8 cellular contexts compared by ENCODE assay signal in the genomic region with DNA sequence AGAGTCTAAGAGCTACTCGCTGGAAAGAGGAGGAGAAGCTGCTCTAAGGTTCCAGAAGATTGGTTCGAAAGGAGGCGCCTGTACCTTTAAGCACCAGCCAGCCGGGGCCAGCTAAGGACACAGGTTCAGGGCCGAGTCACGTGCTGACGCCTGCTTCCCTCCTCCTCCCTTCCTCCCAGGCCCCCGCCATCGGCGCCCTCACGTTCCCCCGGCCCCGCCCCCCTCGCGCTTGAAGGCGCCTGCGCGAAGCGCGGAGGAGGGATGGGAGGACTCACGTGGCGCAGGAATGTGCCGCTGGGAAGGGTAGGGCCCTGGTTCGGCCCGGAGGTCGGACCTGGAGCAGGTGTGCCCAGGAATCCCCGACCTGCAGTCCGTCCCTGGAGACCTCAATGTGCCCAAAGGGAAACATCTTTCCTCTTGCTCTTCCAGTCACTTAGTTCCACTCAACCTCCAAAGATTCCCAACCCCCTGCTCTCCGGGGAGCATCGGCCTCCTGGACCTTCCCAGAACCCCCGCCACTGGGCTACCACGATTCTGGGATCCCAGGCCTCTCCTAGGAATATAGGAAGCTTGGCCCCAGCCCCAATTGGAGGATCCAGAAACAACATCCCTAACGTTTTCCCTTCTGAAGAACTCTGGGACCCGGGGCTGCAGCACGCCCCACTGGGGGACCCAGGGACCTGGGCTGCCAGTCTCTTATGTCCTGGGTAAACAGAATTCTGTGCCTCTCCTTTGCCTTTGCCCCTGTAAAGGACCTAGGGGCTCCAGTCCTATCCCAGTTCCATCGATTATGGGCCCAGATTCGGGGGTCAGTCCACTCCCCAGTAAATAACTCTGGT. TPM values are rescaled to one million over a fixed set of nuclear protein-coding genes. Genes with fewer than 3 reads are reported as not detected.
DNase-seq lines count a peak whose midpoint lies in the region; ATAC-seq, FAIRE-seq and TF ChIP-seq lines count a peak whose summit lies in the region.

No MANE protein-coding gene starts in this region.

- TF ChIP-seq POLR2A in adrenal gland (IDR thresholded peaks at IDR 0.05) (peak; percentile 25 to 91), heart left ventricle (IDR thresholded peaks at IDR 0.05) (peak in 1 of 2 donors; percentile 39), transverse colon (IDR thresholded peaks at IDR 0.05) (peak; percentile 72)

- WGBS in adrenal gland, 4 donors, result 3 to 8% (median 5%) methylated on average over 13 to 37 of the region's 37 CpGs
- 5 to 7% (median 6%) methylated on average over 28 to 37 of the region's 37 CpGs for WGBS in heart left ventricle, 4 donors
- WGBS in transverse colon (ENCODE audit: low coverage in 1 of 2), 2 donors, result 0 to 1% methylated on average over 2 to 33 of the region's 37 CpGs

- CTCF ChIA-PET in HEK293T (lab: Yijun Ruan, JAX), result interaction anchor here (0.7 to 1.8 kb wide), 2 partner anchors 40 to 46 kb away, joined by 4 read pairs; no protein-coding TSS in a partner anchor

- TF ChIP-seq CTCF in D721Med (IDR thresholded peaks at IDR 0.05; ENCODE audit: insufficient read depth, missing control alignments) (no peak), adrenal gland (IDR thresholded peaks at IDR 0.05) (no peak), heart left ventricle (IDR thresholded peaks at IDR 0.05) (no peak), transverse colon (IDR thresholded peaks at IDR 0.05) (no peak)

- H3K4me1 ChIP-seq in adrenal gland (replicated peaks in 1 of 2) (peaks cover 45 to 71% of the 10 kb centered on the region in 2 donors), heart left ventricle (peaks cover 20 to 80% (median 60%) of the 10 kb centered on the region in 12 donors), transverse colon (peaks cover 41 to 77% (median 62%) of the 10 kb centered on the region in 4 donors)

- intact Hi-C loops in adrenal gland (cut with DNase I), result no loop called here
- intact Hi-C loops in heart left ventricle (cut with DNase I), result loop anchor here in 1 of 10 donors (5.0 kb wide), 1 partner anchor 338 kb away; no protein-coding TSS in a partner anchor
- intact Hi-C loops in posterior cingulate gyrus (cut with DNase I), result no loop called here
- intact Hi-C loops in transverse colon (cut with DNase I; ENCODE audit: low total_unique reads), result no loop called here

- H3K27ac ChIP-seq in adrenal gland (peak overlapping the region; percentile 93 to 98 (median 95)), heart left ventricle (peak overlapping the region; percentile 62 to 100 (median 96)), transverse colon (peak overlapping the region; percentile 94 to 98 (median 97))

- peaks cover 0 to 7% of the 10 kb centered on the region in 2 donors for H3K36me3 ChIP-seq in adrenal gland (replicated peaks in 1 of 2)
- peaks cover 0 to 40% (median 3%) of the 10 kb centered on the region in 9 donors for H3K36me3 ChIP-seq in heart left ventricle
- no peaks in the 10 kb centered on the region for H3K36me3 ChIP-seq in transverse colon

- H3K4me3 ChIP-seq in adrenal gland (peak overlapping the region in 2 of 4 donors; percentile 45 to 70), heart left ventricle (peak overlapping the region in 11 of 12 donors; percentile 58 to 93 (median 80)), transverse colon (peak overlapping the region; percentile 5 to 85 (median 40))

- no peak for FAIRE-seq in D721Med (lab: Jason Lieb, UNC)

- H3K27me3 ChIP-seq in adrenal gland (no peaks in the 10 kb centered on the region), heart left ventricle (no peaks in the 10 kb centered on the region), transverse colon (no peaks in the 10 kb centered on the region)

- H3K9me3 ChIP-seq in adrenal gland (replicated peaks in 1 of 3) (no peaks in the 10 kb centered on the region), heart left ventricle (no peaks in the 10 kb centered on the region), transverse colon (no peaks in the 10 kb centered on the region)

- peak; percentile 32 for TF ChIP-seq EP300 in transverse colon (IDR thresholded peaks at IDR 0.05; ENCODE audit: low read depth)

- DNase-seq in D721Med (ENCODE audit: insufficient read length, low spot score) (peak; percentile 80), HEK293T (ENCODE audit: extremely low spot score) (peak; percentile 80), NCI-H146 treated with DMSO at 0.1 percent for 48 hours (lab: John Stamatoyannopoulos, UW; ENCODE audit: unreplicated experiment) (peak; percentile 91), T-helper 1 cell (peak; percentile 83 to 94 (median 86)), adrenal gland (peak; percentile 97 to 100 (median 98)), heart left ventricle (peak; percentile 97 to 98 (median 98)), posterior cingulate gyrus (peak; percentile 87 to 99 (median 93)), transverse colon (peak; percentile 98)

- in situ Hi-C loops in transverse colon (cut with MboI; ENCODE audit: low pct_ligation_motif_present in 1 of 4, low pct_unique_long_range_greater_than_20kb in 1 of 4, low sequenced_read_pairs in 3 of 4), result no loop called here

- peak; percentile 43 to 58 (median 56) for ATAC-seq in heart left ventricle

- POLR2A ChIA-PET in HEK293T (lab: Yijun Ruan, JAX), result interaction anchor here (0.5 to 6.7 kb wide), 5 partner anchors 10 to 86 kb away, joined by 3 to 88 read pairs (median 9); a partner anchor contains a TSS

TF ChIP-seq in HEK293T, 16 proteins besides CTCF, POLR2A, EP300 and RAD21:
- TF ChIP-seq, protein P1, sequence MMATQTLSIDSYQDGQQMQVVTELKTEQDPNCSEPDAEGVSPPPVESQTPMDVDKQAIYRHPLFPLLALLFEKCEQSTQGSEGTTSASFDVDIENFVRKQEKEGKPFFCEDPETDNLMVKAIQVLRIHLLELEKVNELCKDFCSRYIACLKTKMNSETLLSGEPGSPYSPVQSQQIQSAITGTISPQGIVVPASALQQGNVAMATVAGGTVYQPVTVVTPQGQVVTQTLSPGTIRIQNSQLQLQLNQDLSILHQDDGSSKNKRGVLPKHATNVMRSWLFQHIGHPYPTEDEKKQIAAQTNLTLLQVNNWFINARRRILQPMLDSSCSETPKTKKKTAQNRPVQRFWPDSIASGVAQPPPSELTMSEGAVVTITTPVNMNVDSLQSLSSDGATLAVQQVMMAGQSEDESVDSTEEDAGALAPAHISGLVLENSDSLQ (IDR thresholded peaks at IDR 0.05), result no peak
- TF ChIP-seq L3MBTL2 (conservative IDR thresholded peaks at IDR 0.05), result peak; percentile 51

RNA-seq across cellular contexts. Expression of a gene that starts 2.5 kb away (rescaled TPM):
- total RNA-seq in adrenal gland, result 10 to 100 TPM; 30.1 to 78.3 (median 56.8) TPM
- 10 to 100 TPM; 11.5 to 80.6 (median 57.9) TPM for polyA plus RNA-seq in adrenal gland
- total RNA-seq in heart left ventricle, result 10 to 100 TPM in 5 of 9 donors, 1 to 10 TPM in 4; 1.4 to 34.2 (median 12.5) TPM
- polyA plus RNA-seq in heart left ventricle, result 10 to 100 TPM in 1 of 2 donors, 1 to 10 TPM in 1; 3.9 to 11.6 TPM
- total RNA-seq in transverse colon, result 10 to 100 TPM in 3 of 4 donors, 1 to 10 TPM in 1; 8.7 to 13.8 (median 11.6) TPM

RNA-seq across cellular contexts. Expression of a gene that starts 11.3 kb away (rescaled TPM):
- 10 to 100 TPM in 7 of 8 donors, 1 to 10 TPM in 1; 6.0 to 44.2 (median 23.7) TPM for total RNA-seq in adrenal gland
- 100 to 1,000 TPM in 1 of 3 donors, 10 to 100 TPM in 2; 17.7 to 125 (median 50.4) TPM for polyA plus RNA-seq in adrenal gland
- total RNA-seq in heart left ventricle, result 10 to 100 TPM in 1 of 9 donors, 1 to 10 TPM in 8; 2.2 to 14.6 (median 5.8) TPM
- 10 to 100 TPM in 1 of 2 donors, 1 to 10 TPM in 1; 3.4 to 14.8 TPM for polyA plus RNA-seq in heart left ventricle
- 1 to 10 TPM in 2 of 4 donors, not detected in 2; 1.4 to 2.5 TPM for total RNA-seq in transverse colon

RNA-seq across cellular contexts. Expression of a gene that starts 15.3 kb away (rescaled TPM):
- 10 to 100 TPM; 11.7 to 27.9 (median 18.5) TPM for total RNA-seq in adrenal gland
- 10 to 100 TPM in 2 of 3 donors, 1 to 10 TPM in 1; 4.3 to 29.9 (median 12.6) TPM for polyA plus RNA-seq in adrenal gland
- total RNA-seq in heart left ventricle, result 10 to 100 TPM in 2 of 9 donors, 1 to 10 TPM in 7; 5.6 to 13.1 (median 8.6) TPM
- polyA plus RNA-seq in heart left ventricle, result 10 to 100 TPM; 10.3 to 11.0 TPM
- total RNA-seq in transverse colon, result 100 to 1,000 TPM in 1 of 4 donors, 10 to 100 TPM in 3; 41.8 to 185 (median 68.7) TPM

RNA-seq across cellular contexts. Expression of a gene that starts 15.7 kb away (rescaled TPM):
- 1,000 to 10,000 TPM; 1,183 to 3,315 (median 1,866) TPM for total RNA-seq in adrenal gland
- 1,000 to 10,000 TPM in 2 of 3 donors, 100 to 1,000 TPM in 1; 575 to 5,137 (median 3,671) TPM for polyA plus RNA-seq in adrenal gland
- 100 to 1,000 TPM; 470 to 877 (median 692) TPM for total RNA-seq in heart left ventricle
- polyA plus RNA-seq in heart left ventricle, result 1,000 to 10,000 TPM; 1,040 to 1,773 TPM
- total RNA-seq in transverse colon, result 1,000 to 10,000 TPM; 1,394 to 2,260 (median 1,686) TPM

RNA-seq across cellular contexts. Expression of a gene that starts 19.8 kb away (rescaled TPM):
- total RNA-seq in adrenal gland (under 1 TPM in 1 of 8 donors, not detected in 7; 0.75 TPM), heart left ventricle (not detected), transverse colon (100 to 1,000 TPM in 3 of 4 donors, 10 to 100 TPM in 1; 97.0 to 746 (median 203) TPM)
- polyA plus RNA-seq in adrenal gland (1 to 10 TPM in 1 of 3 donors, under 1 TPM in 1, not detected in 1; 0.24 to 1.6 TPM), heart left ventricle (under 1 TPM in 1 of 2 donors, not detected in 1; 0.14 TPM)
